In genomic region chr2:9310827-9311226, GRCh38 we compare ENCODE assay signal across 12 cellular contexts.
DNase-seq lines count a peak whose midpoint lies in the region; ATAC-seq and TF ChIP-seq lines count a peak whose summit lies in the region.
"Had no signal": no experiment of that assay in that cellular context is flagged by ENCODE, and none has a peak within 500 bp of the region (broad histone marks: within the 10 kb centered on the region; RNA-seq: fewer than 3 reads in every experiment).

No MANE protein-coding gene starts in this region.

- H3K27me3 ChIP-seq in ACC112 (ENCODE audit: insufficient read depth, low read length) (no peaks in the 10 kb centered on the region), RWPE2 (ENCODE audit: insufficient read depth, poor library complexity, severe bottlenecking) (no peaks in the 10 kb centered on the region), esophagus muscularis mucosa (no peaks in the 10 kb centered on the region), osteoblast (ENCODE audit: insufficient read depth, low read length) (no peaks in the 10 kb centered on the region)

- H3K4me2 ChIP-seq in osteoblast (ENCODE audit: insufficient read depth, low read length): peak overlapping the region; percentile 69

- TF ChIP-seq EP300 in esophagus muscularis mucosa (IDR thresholded peaks at IDR 0.05): no peak

- no peak for DNase-seq in RWPE2 (ENCODE audit: low spot score)
- no peak for DNase-seq in esophagus muscularis mucosa (ENCODE audit: extremely low spot score)
- DNase-seq in osteoblast (ENCODE audit: insufficient read length, low spot score, missing footprints): no peak
- DNase-seq in H4 (ENCODE audit: low spot score): no peak
- no peak for DNase-seq in cerebellar cortex (ENCODE audit: low spot score)
- DNase-seq: activated T-cell treated with anti-CD3 and anti-CD28 coated beads, Interleukin-2, amount 50 U/mL, for 4 hours; natural killer cell; NCI-H345; T-helper 9 cell had no signal

- H3K4me3 ChIP-seq in ACC112 (ENCODE audit: low read depth, low read length) (peak overlapping the region; percentile 54), RWPE2 (ENCODE audit: severe bottlenecking) (no peak overlapping the region), esophagus muscularis mucosa (no peak overlapping the region), osteoblast (ENCODE audit: insufficient read depth, low read length) (peak overlapping the region; percentile 3)

- 39% methylated on average over 2 of the region's 2 CpGs for WGBS in esophagus muscularis mucosa

- H3K9me3 ChIP-seq in RWPE2 (ENCODE audit: severe bottlenecking): no peaks in the 10 kb centered on the region
- no peaks in the 10 kb centered on the region for H3K9me3 ChIP-seq in esophagus muscularis mucosa
- no peaks in the 10 kb centered on the region for H3K9me3 ChIP-seq in osteoblast (ENCODE audit: low read depth, low read length)

- H3K79me2 ChIP-seq in ACC112 (ENCODE audit: control insufficient read depth, insufficient read depth, low read length, unreplicated experiment) (peaks cover 44% of the 10 kb centered on the region), osteoblast (ENCODE audit: insufficient read depth, low read length) (peaks cover 78% of the 10 kb centered on the region)

- no peak for TF ChIP-seq POLR2A in esophagus muscularis mucosa (IDR thresholded peaks at IDR 0.05; ENCODE audit: low read depth)

- no peak for TF ChIP-seq CTCF in RWPE2 (IDR thresholded peaks at IDR 0.05; ENCODE audit: poor library complexity, severe bottlenecking)
- no peak for TF ChIP-seq CTCF in esophagus muscularis mucosa (IDR thresholded peaks at IDR 0.05)
- no peak for TF ChIP-seq CTCF in osteoblast (IDR thresholded peaks at IDR 0.05; ENCODE audit: extremely low read depth, low read depth, low read length)

- H4K20me1 ChIP-seq in osteoblast (ENCODE audit: insufficient read depth, low read length): peaks cover 24% of the 10 kb centered on the region

- intact Hi-C loops in esophagus muscularis mucosa (cut with DNase I): no loop called here

- peak; percentile 32 for ATAC-seq in RWPE2 (ENCODE audit: low read depth)
- ATAC-seq in GM19455 (IDR thresholded peaks at IDR 0.05; ENCODE audit: unreplicated experiment): no peak
- no peak for ATAC-seq in HG02870 (IDR thresholded peaks at IDR 0.05; ENCODE audit: unreplicated experiment)
- ATAC-seq: activated T-cell treated with anti-CD3 and anti-CD28 coated beads, Interleukin-2, amount 50 U/mL, for 4 hours; natural killer cell had no signal

- H3K4me1 ChIP-seq in ACC112 (ENCODE audit: control insufficient read depth, insufficient read depth, low read length, unreplicated experiment): peaks cover 58% of the 10 kb centered on the region
- peaks cover 85% of the 10 kb centered on the region for H3K4me1 ChIP-seq in RWPE2 (ENCODE audit: insufficient read depth, poor library complexity, severe bottlenecking)
- H3K4me1 ChIP-seq in esophagus muscularis mucosa: peaks cover 35 to 69% (median 66%) of the 10 kb centered on the region in 4 donors
- peaks cover 46% of the 10 kb centered on the region for H3K4me1 ChIP-seq in osteoblast (ENCODE audit: insufficient read depth, low read length)

- H3K27ac ChIP-seq in ACC112 (ENCODE audit: low read depth, low read length) (peak overlapping the region; percentile 94), RWPE2 (ENCODE audit: poor library complexity, severe bottlenecking) (peak overlapping the region; percentile 99), esophagus muscularis mucosa (replicated peaks in 1 of 4) (peak overlapping the region; percentile 70 to 80 (median 74)), osteoblast (ENCODE audit: low read depth, low read length) (peak overlapping the region; percentile 98)

- H3K36me3 ChIP-seq in ACC112 (ENCODE audit: insufficient read depth, low read length) (0 out of 2 replicates have a peak, but pooled peaks cover 7% of the 10 kb centered on the region), RWPE2 (ENCODE audit: low read depth) (peaks cover 6% of the 10 kb centered on the region), esophagus muscularis mucosa (no peaks in the 10 kb centered on the region), osteoblast (ENCODE audit: insufficient read depth, low read length) (no peaks in the 10 kb centered on the region)

- no peak overlapping the region for H2AFZ ChIP-seq in ACC112 (ENCODE audit: low read length, unreplicated experiment)
- H2AFZ ChIP-seq in osteoblast (ENCODE audit: low read length): no peak overlapping the region

Comparison
In these comparisons a context has a peak if more than half of its experiments do, and no peak if none do; other contexts are left out.
1. H3K4me3 ChIP-seq: peak in ACC112 (single experiment) and osteoblast (single experiment); none in RWPE2 (single experiment) and esophagus muscularis mucosa (0 of 4).
2. Peak in every context shown above with its lines, with median percentiles within 50 percentile points of each other: H3K27ac ChIP-seq.